Comparison of ENCODE assay signal across 8 cellular contexts in genomic region chr7:149773446-149774236, GRCh38. TPM values are rescaled to one million over a fixed set of nuclear protein-coding genes. Genes with fewer than 3 reads are reported as not detected.
DNase-seq lines count a peak whose midpoint lies in the region; ATAC-seq and TF ChIP-seq lines count a peak whose summit lies in the region.

Gene ZNF467 (minus strand): TSS chr7:149773588. CDS start chr7:149771032, 2,556 bp downstream.

- H3K4me2 ChIP-seq in skeletal muscle satellite cell (ENCODE audit: low read length) = peak within 1 kb of the TSS; percentile 76

- H3K9ac ChIP-seq in iPS-20b (ENCODE audit: low read depth, low read length) (peak within 1 kb of the TSS; percentile 48; the same call in 1 of the 2 replicates), skeletal muscle satellite cell (ENCODE audit: low read depth, low read length) (no peak within 1 kb of the TSS)

- no peaks in the 10 kb centered on the region for H3K9me3 ChIP-seq in body of pancreas
- H3K9me3 ChIP-seq in iPS-20b (ENCODE audit: insufficient read depth, low read depth, low read length) = no peaks in the 10 kb centered on the region
- H3K9me3 ChIP-seq in skeletal muscle satellite cell (replicated peaks; ENCODE audit: low read length) = no peaks in the 10 kb centered on the region

- ATAC-seq in body of pancreas = peak; percentile 31
- ATAC-seq in HG03354 (IDR thresholded peaks at IDR 0.05; ENCODE audit: poor library complexity, severe bottlenecking, unreplicated experiment) = no peak
- ATAC-seq in HG03108 (IDR thresholded peaks at IDR 0.05; ENCODE audit: unreplicated experiment) = no peak

- no peaks in the 10 kb centered on the region for H3K27me3 ChIP-seq in body of pancreas
- peaks cover 59% of the 10 kb centered on the region for H3K27me3 ChIP-seq in iPS-20b (ENCODE audit: insufficient read depth, low read length)
- H3K27me3 ChIP-seq in skeletal muscle satellite cell (ENCODE audit: control insufficient read depth, insufficient read depth, low read length) = peaks cover 53% of the 10 kb centered on the region

- H3K36me3 ChIP-seq in body of pancreas (replicated peaks in 1 of 2; ENCODE audit: insufficient read depth in 1 of 2, low read depth in 2 of 2) (no peaks in the 10 kb centered on the region), iPS-20b (ENCODE audit: insufficient read depth, low read depth, low read length) (no peaks in the 10 kb centered on the region), skeletal muscle satellite cell (ENCODE audit: insufficient read depth, low read length) (no peaks in the 10 kb centered on the region)

- 2 to 3% methylated on average over 6 to 54 of the region's 57 CpGs for WGBS in body of pancreas, 2 donors

- TF ChIP-seq POLR2A in body of pancreas (IDR thresholded peaks at IDR 0.05) = peak in 2 of 3 donors; percentile 54 to 57

- POLR2A ChIA-PET in RWPE1 (lab: Yijun Ruan, JAX; ENCODE audit: low non-redundant PET) = no interaction called here

- CTCF ChIA-PET in RWPE1 (lab: Yijun Ruan, JAX) = no interaction called here

- H3K27ac ChIP-seq in RWPE1 (peak within 1 kb of the TSS; percentile 71), body of pancreas (peak within 1 kb of the TSS; percentile 73 to 86 (median 77)), iPS-20b (ENCODE audit: low read length) (no peak within 1 kb of the TSS)

- DNase-seq in NCI-H146 (lab: John Stamatoyannopoulos, UW) (peak; percentile 31), NCI-H146 treated with DMSO at 0.1 percent for 48 hours (lab: John Stamatoyannopoulos, UW; ENCODE audit: unreplicated experiment) (no peak), RWPE1 (ENCODE audit: low spot score) (no peak), body of pancreas (peak; percentile 83 to 88 (median 86))

- intact Hi-C loops in body of pancreas (cut with DNase I) = no loop called here

- H3K4me1 ChIP-seq in body of pancreas = peaks cover 21% of the 10 kb centered on the region
- H3K4me1 ChIP-seq in iPS-20b (ENCODE audit: insufficient read depth, low read length) = peaks cover 6% of the 10 kb centered on the region; the same call in 1 of the 2 replicates
- peaks cover 5% of the 10 kb centered on the region for H3K4me1 ChIP-seq in skeletal muscle satellite cell (ENCODE audit: control insufficient read depth, insufficient read depth, low read length)

- H3K4me3 ChIP-seq in body of pancreas (peak within 1 kb of the TSS; percentile 57 to 65), iPS-20b (ENCODE audit: low read length) (peak within 1 kb of the TSS; percentile 66; the same call in 1 of the 2 replicates), skeletal muscle satellite cell (ENCODE audit: low read length) (peak within 1 kb of the TSS; percentile 54)

- TF ChIP-seq CTCF in RWPE1 (conservative IDR thresholded peaks at IDR 0.05; ENCODE audit: low read depth) = no peak
- TF ChIP-seq CTCF in body of pancreas (IDR thresholded peaks at IDR 0.05) = no peak

RNA-seq across cellular contexts. Expression of gene ZNF467, which starts in this region (rescaled TPM):
- 10 to 100 TPM in 1 of 2 donors, 1 to 10 TPM in 1; 9.9 to 13.2 TPM for total RNA-seq in body of pancreas
- under 0.01 TPM in 1 of 2 replicates, not detected in the other for total RNA-seq in skeletal muscle satellite cell (2012; rRNA removed)

Comparison
In these comparisons a context has a peak if more than half of its experiments do, and no peak if none do; other contexts are left out.
1. DNase-seq: peak in NCI-H146 (single experiment) and body of pancreas (4 of 4); none in NCI-H146 treated with DMSO at 0.1 percent for 48 hours (single experiment) and RWPE1 (single experiment).
2. Peak in every context shown above with its lines, with median percentiles within 50 percentile points of each other: H3K4me3 ChIP-seq.